In genomic region chr6:3997144-3997770, GRCh38 we compare ENCODE assay signal across 11 cellular contexts.
DNase-seq lines count a peak whose midpoint lies in the region; ATAC-seq, FAIRE-seq and TF ChIP-seq lines count a peak whose summit lies in the region.
"Had no signal": no experiment of that assay in that cellular context is flagged by ENCODE, and none has a peak within 500 bp of the region (broad histone marks: within the 10 kb centered on the region; RNA-seq: fewer than 3 reads in every experiment).

No MANE protein-coding gene starts in this region.

- peaks cover 19% of the 10 kb centered on the region for H3K79me1 ChIP-seq in mesenchymal stem cell (replicated peaks; ENCODE audit: low read length, poor library complexity, severe bottlenecking)

- H3K27ac ChIP-seq in mesenchymal stem cell (ENCODE audit: low read length, poor library complexity, severe bottlenecking): no peak overlapping the region
- H3K27ac ChIP-seq in colonic mucosa: no peak overlapping the region
- H3K27ac ChIP-seq: C4-2B had no signal

- 68% methylated on average over 2 of the region's 3 CpGs for WGBS in mesenchymal stem cell

- H3K23ac ChIP-seq in mesenchymal stem cell (ENCODE audit: low read length in 2 of 2): no peak overlapping the region

- intact Hi-C loops in colonic mucosa (cut with DNase I): no loop called here

- H3K27me3 ChIP-seq in mesenchymal stem cell (ENCODE audit: control insufficient read depth in 1 of 2, insufficient read depth in 1 of 2, low read length in 2 of 2): no peaks in the 10 kb centered on the region
- H3K27me3 ChIP-seq in colonic mucosa: no peaks in the 10 kb centered on the region

- H3K4ac ChIP-seq in mesenchymal stem cell (ENCODE audit: low read depth in 1 of 2, low read length in 2 of 2): no peak overlapping the region

- H3K4me2 ChIP-seq in mesenchymal stem cell (ENCODE audit: low read length, poor library complexity, severe bottlenecking): no peak overlapping the region

- peak; percentile 51 for FAIRE-seq in A204.1 (lab: Jason Lieb, UNC)

- no peak for ATAC-seq in GM18505 (IDR thresholded peaks at IDR 0.05; ENCODE audit: unreplicated experiment)

- H2BK5ac ChIP-seq in mesenchymal stem cell (ENCODE audit: low read depth, low read length, poor library complexity, severe bottlenecking): no peak overlapping the region

- no peak overlapping the region for H3K14ac ChIP-seq in mesenchymal stem cell (ENCODE audit: low read length in 2 of 2)

- H2BK120ac ChIP-seq in mesenchymal stem cell (ENCODE audit: low read depth, low read length): no peak overlapping the region

- H2AFZ ChIP-seq in mesenchymal stem cell (ENCODE audit: low read depth, low read length): no peak overlapping the region

- H4K91ac ChIP-seq in mesenchymal stem cell (ENCODE audit: low read length): no peak overlapping the region

- peaks cover 2% of the 10 kb centered on the region for H3K4me1 ChIP-seq in mesenchymal stem cell (ENCODE audit: control insufficient read depth, insufficient read depth, low read depth, low read length)
- H3K4me1 ChIP-seq in colonic mucosa: no peaks in the 10 kb centered on the region

- H3K4me3 ChIP-seq in mesenchymal stem cell (ENCODE audit: insufficient read depth in 1 of 2, low read depth in 1 of 2, low read length in 2 of 2) (peak overlapping the region in 1 of 2 experiments; percentile 9), colonic mucosa (no peak overlapping the region)

- H3K9ac ChIP-seq in mesenchymal stem cell (ENCODE audit: low read length) (peak overlapping the region; percentile 87), colonic mucosa (ENCODE audit: low read depth in 2 of 2, low read length in 2 of 2) (no peak overlapping the region)

- H3K18ac ChIP-seq in mesenchymal stem cell (ENCODE audit: low read depth in 1 of 2, low read length in 2 of 2): no peak overlapping the region

- H2AK5ac ChIP-seq in mesenchymal stem cell (ENCODE audit: low read length, severe bottlenecking): no peak overlapping the region

- TF ChIP-seq CTCF in colonic mucosa (IDR thresholded peaks at IDR 0.05): no peak

- H2BK12ac ChIP-seq in mesenchymal stem cell (ENCODE audit: low read length in 2 of 2): no peak overlapping the region

- H3K36me3 ChIP-seq in mesenchymal stem cell (ENCODE audit: control insufficient read depth in 1 of 2, insufficient read depth in 2 of 2, low read depth in 1 of 2, low read length in 2 of 2): no peaks in the 10 kb centered on the region
- H3K36me3 ChIP-seq in colonic mucosa: no peaks in the 10 kb centered on the region

- no peak overlapping the region for H2BK15ac ChIP-seq in mesenchymal stem cell (ENCODE audit: low read depth, poor library complexity, severe bottlenecking)

- no peak overlapping the region for H4K8ac ChIP-seq in mesenchymal stem cell (ENCODE audit: low read length)

- DNase-seq in HT1080 (ENCODE audit: low read depth): peak; percentile 49
- peak; percentile 93 for DNase-seq in dedifferentiated amniotic fluid mesenchymal stem cell (ENCODE audit: extremely low spot score)
- DNase-seq in mesenchymal stem cell: peak; percentile 63
- DNase-seq in MV-4-11 (lab: John Stamatoyannopoulos, UW): no peak
- no peak for DNase-seq in activated CD4-positive, CD25-positive, alpha-beta regulatory T cell treated with anti-CD3 and anti-CD28 coated beads, Interleukin-2, amount 50 U/mL, for 72 hours
- DNase-seq in colonic mucosa: no peak
- DNase-seq: activated CD8-positive, alpha-beta memory T cell treated with anti-CD3 and anti-CD28 coated beads for 24 hours; nucleus accumbens had no signal

- H3K9me3 ChIP-seq in mesenchymal stem cell (ENCODE audit: control insufficient read depth, low read length) (no peaks in the 10 kb centered on the region), colonic mucosa (no peaks in the 10 kb centered on the region)

- TF ChIP-seq POLR2A in GM18505 (IDR thresholded peaks at IDR 0.05; ENCODE audit: borderline replicate concordance, extremely low read depth, insufficient read depth, insufficient read length): no peak

Comparison
In these comparisons a context has a peak if more than half of its experiments do, and no peak if none do; other contexts are left out.
1. DNase-seq: peak in HT1080 (single experiment), dedifferentiated amniotic fluid mesenchymal stem cell (single experiment) and mesenchymal stem cell (single experiment); none in MV-4-11 (single experiment), activated CD4-positive, CD25-positive, alpha-beta regulatory T cell treated with anti-CD3 and anti-CD28 coated beads, Interleukin-2, amount 50 U/mL, for 72 hours (single experiment) and colonic mucosa (single experiment).